In genomic region chr22:37248251-37248650, GRCh38 we compare ENCODE assay signal across 22 cellular contexts. TPM values are rescaled to one million over a fixed set of nuclear protein-coding genes. Genes with fewer than 3 reads are reported as not detected.
DNase-seq lines count a peak whose midpoint lies in the region; ATAC-seq, FAIRE-seq and TF ChIP-seq lines count a peak whose summit lies in the region.
"Had no signal": no experiment of that assay in that cellular context is flagged by ENCODE, and none has a peak within 500 bp of the region (broad histone marks: within the 10 kb centered on the region; RNA-seq: fewer than 3 reads in every experiment).

No MANE protein-coding gene starts in this region.

- H3K79me2 ChIP-seq in hepatocyte = no peaks in the 10 kb centered on the region

- peaks cover 9% of the 10 kb centered on the region for H3K36me3 Mint-ChIP-seq in activated CD8-positive, alpha-beta T cell treated with anti-CD3 and anti-CD28 coated beads for 36 hours (ENCODE audit: low read depth)
- peaks cover 10% of the 10 kb centered on the region for H3K36me3 Mint-ChIP-seq in activated CD8-positive, alpha-beta T cell treated with anti-CD3 and anti-CD28 coated beads, Interleukin-2, amount 10 ng/mL, durations not matched to agents 7 days and 5 days (ENCODE audit: low read depth)
- H3K36me3 Mint-ChIP-seq in activated B cell treated with CpG ODN at 0.5 μM for 24 hours (ENCODE audit: low read depth) = peaks cover 9% of the 10 kb centered on the region

- WGBS in hepatocyte (ENCODE audit: low lambda C conversion rate, missing lambda C conversion rate) = 80% methylated on average over 6 of the region's 6 CpGs

- H2AFZ ChIP-seq in hepatocyte = no peak overlapping the region

- intact Hi-C loops in activated CD8-positive, alpha-beta T cell treated with anti-CD3 and anti-CD28 coated beads for 36 hours (cut with micrococcal nuclease) = no loop called here
- intact Hi-C loops in activated B cell treated with CpG ODN at 0.5 μM for 24 hours (cut with micrococcal nuclease) (no loop called here), posterior vena cava (cut with DNase I) (no loop called here)

- H3K27ac Mint-ChIP-seq in activated CD8-positive, alpha-beta T cell treated with anti-CD3 and anti-CD28 coated beads for 36 hours = no peak overlapping the region
- H3K27ac Mint-ChIP-seq in activated CD8-positive, alpha-beta T cell treated with anti-CD3 and anti-CD28 coated beads, Interleukin-2, amount 10 ng/mL, durations not matched to agents 7 days and 5 days = no peak overlapping the region
- H3K27ac Mint-ChIP-seq in activated B cell treated with CpG ODN at 0.5 μM for 24 hours = peak overlapping the region; percentile 78
- H3K27ac Mint-ChIP-seq: activated CD4-positive, alpha-beta memory T cell treated with anti-CD3 and anti-CD28 coated beads for 36 hours; nephron had no signal

- ATAC-seq in activated CD8-positive, alpha-beta T cell treated with anti-CD3 and anti-CD28 coated beads for 36 hours = no peak
- ATAC-seq in activated CD8-positive, alpha-beta T cell treated with anti-CD3 and anti-CD28 coated beads, Interleukin-2, amount 10 ng/mL, durations not matched to agents 7 days and 5 days = no peak
- no peak for ATAC-seq in activated B cell treated with CpG ODN at 0.5 μM for 24 hours (ENCODE audit: low read depth)
- ATAC-seq: heart right ventricle, Right ventricle myocardium inferior had no signal

- no peak for TF ChIP-seq CTCF in activated CD8-positive, alpha-beta T cell treated with anti-CD3 and anti-CD28 coated beads for 36 hours (IDR thresholded peaks at IDR 0.05)
- TF ChIP-seq CTCF in activated B cell treated with CpG ODN at 0.5 μM for 24 hours (IDR thresholded peaks at IDR 0.05) (no peak), hepatocyte (IDR thresholded peaks at IDR 0.05; ENCODE audit: poor library complexity) (no peak), foreskin fibroblast (IDR thresholded peaks at IDR 0.05; ENCODE audit: low read depth, low read length) (no peak)

- H4K20me1 ChIP-seq in hepatocyte (ENCODE audit: insufficient read depth, poor library complexity, severe bottlenecking) = no peaks in the 10 kb centered on the region
- H4K20me1 ChIP-seq: BLaER1 had no signal

- H3K4me1 ChIP-seq in hepatocyte (ENCODE audit: insufficient read depth) = peaks cover 3% of the 10 kb centered on the region
- H3K4me1 ChIP-seq: prostate gland, thyroid gland had no signal

- no peaks in the 10 kb centered on the region for H3K27me3 ChIP-seq in hepatocyte
- H3K27me3 ChIP-seq: BLaER1, thyroid gland had no signal

- H3K4me2 ChIP-seq in hepatocyte = no peak overlapping the region
- H3K4me2 ChIP-seq: BLaER1 had no signal

- POLR2A ChIA-PET in activated CD8-positive, alpha-beta T cell treated with anti-CD3 and anti-CD28 coated beads for 36 hours (lab: Charles Lee) = interaction anchor here (1.1 kb wide), 1 partner anchor 19 kb away, joined by 4 read pairs; no protein-coding TSS in a partner anchor
- POLR2A ChIA-PET in activated CD8-positive, alpha-beta T cell treated with anti-CD3 and anti-CD28 coated beads, Interleukin-2, amount 10 ng/mL, durations not matched to agents 7 days and 5 days (lab: Charles Lee) = no interaction called here
- POLR2A ChIA-PET in activated B cell treated with CpG ODN at 0.5 μM for 24 hours (lab: Charles Lee) = interaction anchor here (0.6 to 2.5 kb wide), 2 partner anchors 18 to 382 kb away, joined by 3 to 11 read pairs; no protein-coding TSS in a partner anchor

- CTCF ChIA-PET in activated CD8-positive, alpha-beta T cell treated with anti-CD3 and anti-CD28 coated beads for 36 hours (lab: Charles Lee) = interaction anchor here (12.0 kb wide), 1 partner anchor 12 kb away, joined by 154 read pairs; no protein-coding TSS in a partner anchor
- CTCF ChIA-PET in activated CD8-positive, alpha-beta T cell treated with anti-CD3 and anti-CD28 coated beads, Interleukin-2, amount 10 ng/mL, durations not matched to agents 7 days and 5 days (lab: Charles Lee) = interaction anchor here (1.2 to 1.7 kb wide), 4 partner anchors 10 to 122 kb away, joined by 3 to 16 read pairs (median 4); no protein-coding TSS in a partner anchor
- CTCF ChIA-PET in activated B cell treated with CpG ODN at 0.5 μM for 24 hours (lab: Charles Lee) = interaction anchor here (1.0 to 4.8 kb wide), 2 partner anchors 12 to 33 kb away, joined by 3 to 41 read pairs; no protein-coding TSS in a partner anchor

- peak; percentile 30 for DNase-seq in activated CD8-positive, alpha-beta T cell treated with anti-CD3 and anti-CD28 coated beads for 36 hours
- DNase-seq in activated CD8-positive, alpha-beta T cell treated with anti-CD3 and anti-CD28 coated beads, Interleukin-2, amount 10 ng/mL, durations not matched to agents 7 days and 5 days = no peak
- DNase-seq in HT1080 (ENCODE audit: low read depth) = peak; percentile 39
- DNase-seq in activated B cell treated with CpG ODN at 0.5 μM for 24 hours = no peak
- DNase-seq in posterior vena cava (ENCODE audit: low spot score) = peak; percentile 18
- no peak for DNase-seq in hepatocyte (ENCODE audit: low spot score)
- no peak for DNase-seq in foreskin fibroblast
- DNase-seq in H54 (ENCODE audit: insufficient read length, low spot score) = no peak
- DNase-seq: activated CD4-positive, alpha-beta memory T cell treated with anti-CD3 and anti-CD28 coated beads for 36 hours; central memory CD4-positive, alpha-beta T cell; heart right ventricle; NCI-H187; NCI-H345; small intestine; thyroid gland had no signal

- H3K4me3 ChIP-seq in hepatocyte (no peak overlapping the region), foreskin fibroblast (ENCODE audit: low read depth in 1 of 2, low read length in 2 of 2) (no peak overlapping the region)
- H3K4me3 ChIP-seq: BLaER1, heart right ventricle, prostate gland, thyroid gland had no signal

- no peaks in the 10 kb centered on the region for H3K9me3 Mint-ChIP-seq in activated CD8-positive, alpha-beta T cell treated with anti-CD3 and anti-CD28 coated beads for 36 hours
- H3K9me3 Mint-ChIP-seq in activated CD8-positive, alpha-beta T cell treated with anti-CD3 and anti-CD28 coated beads, Interleukin-2, amount 10 ng/mL, durations not matched to agents 7 days and 5 days (ENCODE audit: insufficient read depth) = no peaks in the 10 kb centered on the region
- no peaks in the 10 kb centered on the region for H3K9me3 Mint-ChIP-seq in activated B cell treated with CpG ODN at 0.5 μM for 24 hours
- H3K9me3 Mint-ChIP-seq: activated CD4-positive, alpha-beta memory T cell treated with anti-CD3 and anti-CD28 coated beads for 36 hours; nephron had no signal

- no peak for TF ChIP-seq POLR2A in H54 (IDR thresholded peaks at IDR 0.05; ENCODE audit: low read depth, low read length)

- H3K27ac ChIP-seq in hepatocyte = no peak overlapping the region
- H3K27ac ChIP-seq: BLaER1, heart right ventricle, prostate gland, thyroid gland had no signal

- no peaks in the 10 kb centered on the region for H3K9me2 ChIP-seq in hepatocyte (replicated peaks; ENCODE audit: insufficient read depth)

- no peaks in the 10 kb centered on the region for H3K9me3 ChIP-seq in hepatocyte (ENCODE audit: low read depth)
- H3K9me3 ChIP-seq: BLaER1, heart right ventricle, prostate gland, thyroid gland had no signal

- no peaks in the 10 kb centered on the region for H3K36me3 ChIP-seq in hepatocyte (replicated peaks; ENCODE audit: insufficient read depth, low read depth)
- H3K36me3 ChIP-seq: BLaER1, heart right ventricle, prostate gland, thyroid gland had no signal

- no peak overlapping the region for H3K4me3 Mint-ChIP-seq in activated CD8-positive, alpha-beta T cell treated with anti-CD3 and anti-CD28 coated beads for 36 hours
- H3K4me3 Mint-ChIP-seq in activated CD8-positive, alpha-beta T cell treated with anti-CD3 and anti-CD28 coated beads, Interleukin-2, amount 10 ng/mL, durations not matched to agents 7 days and 5 days = no peak overlapping the region
- H3K4me3 Mint-ChIP-seq in activated B cell treated with CpG ODN at 0.5 μM for 24 hours = peak overlapping the region; percentile 61
- H3K4me3 Mint-ChIP-seq: activated CD4-positive, alpha-beta memory T cell treated with anti-CD3 and anti-CD28 coated beads for 36 hours; nephron had no signal

- H3K27me3 Mint-ChIP-seq in activated CD8-positive, alpha-beta T cell treated with anti-CD3 and anti-CD28 coated beads for 36 hours = no peaks in the 10 kb centered on the region
- H3K27me3 Mint-ChIP-seq in activated CD8-positive, alpha-beta T cell treated with anti-CD3 and anti-CD28 coated beads, Interleukin-2, amount 10 ng/mL, durations not matched to agents 7 days and 5 days (ENCODE audit: low read depth) = peaks cover 5% of the 10 kb centered on the region
- no peaks in the 10 kb centered on the region for H3K27me3 Mint-ChIP-seq in activated B cell treated with CpG ODN at 0.5 μM for 24 hours
- H3K27me3 Mint-ChIP-seq: activated CD4-positive, alpha-beta memory T cell treated with anti-CD3 and anti-CD28 coated beads for 36 hours had no signal

- no peak for FAIRE-seq in H54 (lab: Jason Lieb, UNC)
- FAIRE-seq: A204.1, H1, small intestine had no signal

- H3K4me1 Mint-ChIP-seq in activated CD8-positive, alpha-beta T cell treated with anti-CD3 and anti-CD28 coated beads for 36 hours (ENCODE audit: low read depth) = peaks cover 24% of the 10 kb centered on the region
- peaks cover 26% of the 10 kb centered on the region for H3K4me1 Mint-ChIP-seq in activated CD8-positive, alpha-beta T cell treated with anti-CD3 and anti-CD28 coated beads, Interleukin-2, amount 10 ng/mL, durations not matched to agents 7 days and 5 days (ENCODE audit: low read depth)
- peaks cover 47% of the 10 kb centered on the region for H3K4me1 Mint-ChIP-seq in activated B cell treated with CpG ODN at 0.5 μM for 24 hours
- H3K4me1 Mint-ChIP-seq: nephron had no signal

RNA-seq across cellular contexts. Expression of gene RAC2, which starts 4.2 kb away (rescaled TPM):
- 100 to 1,000 TPM; 699 to 717 TPM for total RNA-seq in activated CD8-positive, alpha-beta T cell treated with anti-CD3 and anti-CD28 coated beads for 36 hours
- total RNA-seq in activated CD8-positive, alpha-beta T cell treated with anti-CD3 and anti-CD28 coated beads, Interleukin-2, amount 10 ng/mL, durations not matched to agents 7 days and 5 days = 1,000 to 10,000 TPM; 1,167 to 1,252 TPM
- total RNA-seq in HT1080 (2014; rRNA removed; shearing (Covaris generic)) = 162 and 246 TPM in 2 replicates
- polyA plus RNA-seq in HT1080 (2015; cell fraction: cytosol; rRNA removed) = 359 and 376 TPM in 2 replicates
- 178 and 198 TPM in 2 replicates for polyA plus RNA-seq in HT1080 (2015; cell fraction: nucleus; rRNA removed)
- total RNA-seq in activated B cell treated with CpG ODN at 0.5 μM for 24 hours (518 and 557 TPM in 2 replicates), posterior vena cava (10 to 100 TPM; 12.9 to 17.5 TPM), hepatocyte (4.7 and 10.5 TPM in 2 replicates)
- 9.9 and 11.3 TPM in 2 replicates for polyA plus RNA-seq in hepatocyte

RNA-seq across cellular contexts. Expression of gene CYTH4, which starts 34.1 kb away (rescaled TPM):
- 10 to 100 TPM; 33.2 to 33.4 TPM for total RNA-seq in activated CD8-positive, alpha-beta T cell treated with anti-CD3 and anti-CD28 coated beads for 36 hours
- total RNA-seq in activated CD8-positive, alpha-beta T cell treated with anti-CD3 and anti-CD28 coated beads, Interleukin-2, amount 10 ng/mL, durations not matched to agents 7 days and 5 days = 100 to 1,000 TPM; 107 to 114 TPM
- 0.33 and 2.6 TPM in 2 replicates for total RNA-seq in HT1080 (2014; rRNA removed; shearing (Covaris generic))
- 1.3 and 1.4 TPM in 2 replicates for polyA plus RNA-seq in HT1080 (2015; cell fraction: cytosol; rRNA removed)
- polyA plus RNA-seq in HT1080 (2015; cell fraction: nucleus; rRNA removed) = 4.4 and 4.5 TPM in 2 replicates
- total RNA-seq in activated B cell treated with CpG ODN at 0.5 μM for 24 hours (37.2 and 40.3 TPM in 2 replicates), posterior vena cava (10 to 100 TPM; 20.7 to 31.7 TPM), hepatocyte (0.57 and 0.96 TPM in 2 replicates)
- 0.24 and 0.94 TPM in 2 replicates for polyA plus RNA-seq in hepatocyte
- total RNA-seq: H1, lung microvascular endothelial cell had no signal

RNA-seq across cellular contexts. Expression of gene SSTR3, which starts 36.0 kb away (rescaled TPM):
- total RNA-seq in activated CD8-positive, alpha-beta T cell treated with anti-CD3 and anti-CD28 coated beads for 36 hours = 1 to 10 TPM; 7.9 to 8.5 TPM
- total RNA-seq in activated CD8-positive, alpha-beta T cell treated with anti-CD3 and anti-CD28 coated beads, Interleukin-2, amount 10 ng/mL, durations not matched to agents 7 days and 5 days = 1 to 10 TPM; 3.5 to 3.6 TPM
- not detected in 2 replicates for total RNA-seq in HT1080 (2014; rRNA removed; shearing (Covaris generic))
- not detected in 2 replicates for polyA plus RNA-seq in HT1080 (2015; cell fraction: cytosol; rRNA removed)
- polyA plus RNA-seq in HT1080 (2015; cell fraction: nucleus; rRNA removed) = not detected in 2 replicates
- total RNA-seq in activated B cell treated with CpG ODN at 0.5 μM for 24 hours (1.7 and 1.8 TPM in 2 replicates), posterior vena cava (not detected), hepatocyte (1.3 and 2.8 TPM in 2 replicates)
- polyA plus RNA-seq in hepatocyte = 0.47 and 0.97 TPM in 2 replicates
- total RNA-seq: heart right ventricle, lung microvascular endothelial cell, Right ventricle myocardium inferior had no signal
- polyA plus RNA-seq: heart right ventricle had no signal

Comparison
In these comparisons a context has a peak if more than half of its experiments do, and no peak if none do; other contexts are left out.
1. DNase-seq: peak in activated CD8-positive, alpha-beta T cell treated with anti-CD3 and anti-CD28 coated beads for 36 hours (single experiment), HT1080 (single experiment) and posterior vena cava (single experiment); none in activated CD8-positive, alpha-beta T cell treated with anti-CD3 and anti-CD28 coated beads, Interleukin-2, amount 10 ng/mL, durations not matched to agents 7 days and 5 days (single experiment), activated B cell treated with CpG ODN at 0.5 μM for 24 hours (single experiment), hepatocyte (single experiment), foreskin fibroblast (0 of 2) and H54 (single experiment).